ENCODE assay signal across 8 cellular contexts in genomic region chr19:3135961-3136683, GRCh38. TPM values are rescaled to one million over a fixed set of nuclear protein-coding genes. Genes with fewer than 3 reads are reported as not detected.
DNase-seq lines count a peak whose midpoint lies in the region; ATAC-seq and TF ChIP-seq lines count a peak whose summit lies in the region.

A gene with protein sequence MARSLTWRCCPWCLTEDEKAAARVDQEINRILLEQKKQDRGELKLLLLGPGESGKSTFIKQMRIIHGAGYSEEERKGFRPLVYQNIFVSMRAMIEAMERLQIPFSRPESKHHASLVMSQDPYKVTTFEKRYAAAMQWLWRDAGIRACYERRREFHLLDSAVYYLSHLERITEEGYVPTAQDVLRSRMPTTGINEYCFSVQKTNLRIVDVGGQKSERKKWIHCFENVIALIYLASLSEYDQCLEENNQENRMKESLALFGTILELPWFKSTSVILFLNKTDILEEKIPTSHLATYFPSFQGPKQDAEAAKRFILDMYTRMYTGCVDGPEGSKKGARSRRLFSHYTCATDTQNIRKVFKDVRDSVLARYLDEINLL (plus strand): TSS chr19:3136033. CDS start chr19:3136451, 418 bp downstream.

- peaks cover 3% of the 10 kb centered on the region for H3K9me3 Mint-ChIP-seq in CD4-positive, alpha-beta T cell
- peaks cover 6% of the 10 kb centered on the region for H3K9me3 Mint-ChIP-seq in activated naive CD8-positive, alpha-beta T cell treated with anti-CD3 and anti-CD28 coated beads for 36 hours
- no peaks in the 10 kb centered on the region for H3K9me3 Mint-ChIP-seq in Caco-2 (ENCODE audit: unreplicated experiment)

- CTCF ChIA-PET in CD4-positive, alpha-beta T cell (lab: Charles Lee): no interaction called here
- CTCF ChIA-PET in Caco-2 (lab: Charles Lee): no interaction called here

- peak in 3 of 10 experiments; percentile 11 to 52 (median 26) for DNase-seq in CD4-positive, alpha-beta T cell
- DNase-seq in MV-4-11 (lab: John Stamatoyannopoulos, UW) (peak; percentile 72), kidney glomerular epithelial cell (lab: John Stamatoyannopoulos, UW) (no peak), DMS114 treated with DMSO at 0.1 percent for 48 hours (lab: John Stamatoyannopoulos, UW; ENCODE audit: unreplicated experiment) (no peak), Caco-2 (no peak)
- DNase-seq in activated naive CD8-positive, alpha-beta T cell treated with anti-CD3 and anti-CD28 coated beads for 36 hours: peak; percentile 21

- H3K4me1 Mint-ChIP-seq in CD4-positive, alpha-beta T cell (ENCODE audit: low read depth): peaks cover 33% of the 10 kb centered on the region
- peaks cover 28% of the 10 kb centered on the region for H3K4me1 Mint-ChIP-seq in activated naive CD8-positive, alpha-beta T cell treated with anti-CD3 and anti-CD28 coated beads for 36 hours
- H3K4me1 Mint-ChIP-seq in Caco-2 (ENCODE audit: low read depth, unreplicated experiment): no peaks in the 10 kb centered on the region

- ATAC-seq in CD4-positive, alpha-beta T cell (ENCODE audit: poor library complexity): peak; percentile 12
- no peak for ATAC-seq in GM21723 (IDR thresholded peaks at IDR 0.05; ENCODE audit: unreplicated experiment)

- peaks cover 4% of the 10 kb centered on the region for H3K27me3 ChIP-seq in CD4-positive, alpha-beta T cell (ENCODE audit: control insufficient read depth, insufficient read depth, low read length)
- H3K27me3 ChIP-seq in mucosa of stomach (ENCODE audit: control insufficient read depth, insufficient read depth, low read length): no peaks in the 10 kb centered on the region
- no peaks in the 10 kb centered on the region for H3K27me3 ChIP-seq in Caco-2 (replicated peaks; ENCODE audit: control insufficient read depth, insufficient read depth, low read length)

- no peaks in the 10 kb centered on the region for H3K9me3 ChIP-seq in CD4-positive, alpha-beta T cell (ENCODE audit: control insufficient read depth, low read length)
- no peaks in the 10 kb centered on the region for H3K9me3 ChIP-seq in mucosa of stomach (ENCODE audit: control insufficient read depth, low read length)
- H3K9me3 ChIP-seq in Caco-2: no peaks in the 10 kb centered on the region

- TF ChIP-seq CTCF in CD4-positive, alpha-beta T cell (IDR thresholded peaks at IDR 0.05): no peak
- TF ChIP-seq CTCF in Caco-2 (IDR thresholded peaks at IDR 0.05; ENCODE audit: insufficient read depth in 1 of 2, low read depth in 1 of 2, low read length in 1 of 2, severe bottlenecking in 1 of 2, unreplicated experiment in 1 of 2): no peak

- no TSS peak for BruUV-seq in Caco-2 (replicated peaks; lab: Mats Ljungman, UMichigan)

- peaks cover 15% of the 10 kb centered on the region for H3K4me1 ChIP-seq in mucosa of stomach (ENCODE audit: control insufficient read depth, insufficient read depth, low read length)
- H3K4me1 ChIP-seq in Caco-2: no peaks in the 10 kb centered on the region

- peak within 1 kb of the TSS; percentile 84 for H3K9ac ChIP-seq in mucosa of stomach (ENCODE audit: low read length)

- peak within 1 kb of the TSS; percentile 59 for H3K27ac Mint-ChIP-seq in CD4-positive, alpha-beta T cell
- H3K27ac Mint-ChIP-seq in activated naive CD8-positive, alpha-beta T cell treated with anti-CD3 and anti-CD28 coated beads for 36 hours: no peak within 1 kb of the TSS
- H3K27ac Mint-ChIP-seq in Caco-2 (ENCODE audit: unreplicated experiment): no peak within 1 kb of the TSS

- POLR2A ChIA-PET in CD4-positive, alpha-beta T cell (lab: Charles Lee): no interaction called here
- POLR2A ChIA-PET in Caco-2 (lab: Charles Lee): no interaction called here

- peak within 1 kb of the TSS; percentile 63 for H3K4me3 Mint-ChIP-seq in CD4-positive, alpha-beta T cell
- peak within 1 kb of the TSS; percentile 59 for H3K4me3 Mint-ChIP-seq in activated naive CD8-positive, alpha-beta T cell treated with anti-CD3 and anti-CD28 coated beads for 36 hours
- no peak within 1 kb of the TSS for H3K4me3 Mint-ChIP-seq in Caco-2 (ENCODE audit: unreplicated experiment)

- peaks cover 6% of the 10 kb centered on the region for H3K27me3 Mint-ChIP-seq in CD4-positive, alpha-beta T cell
- peaks cover 26% of the 10 kb centered on the region for H3K27me3 Mint-ChIP-seq in activated naive CD8-positive, alpha-beta T cell treated with anti-CD3 and anti-CD28 coated beads for 36 hours
- H3K27me3 Mint-ChIP-seq in Caco-2 (ENCODE audit: insufficient read depth, unreplicated experiment): no peaks in the 10 kb centered on the region

- no peaks in the 10 kb centered on the region for H3K36me3 ChIP-seq in mucosa of stomach (ENCODE audit: control insufficient read depth, insufficient read depth, low read length)
- H3K36me3 ChIP-seq in Caco-2 (ENCODE audit: control insufficient read depth, insufficient read depth, low read length): no peaks in the 10 kb centered on the region

- no peaks in the 10 kb centered on the region for H3K36me3 Mint-ChIP-seq in CD4-positive, alpha-beta T cell (ENCODE audit: low read depth)
- H3K36me3 Mint-ChIP-seq in activated naive CD8-positive, alpha-beta T cell treated with anti-CD3 and anti-CD28 coated beads for 36 hours: peaks cover 9% of the 10 kb centered on the region
- no peaks in the 10 kb centered on the region for H3K36me3 Mint-ChIP-seq in Caco-2 (ENCODE audit: insufficient read depth, unreplicated experiment)

- no peak within 1 kb of the TSS for H3K27ac ChIP-seq in CD4-positive, alpha-beta T cell (ENCODE audit: low read depth, low read length)

- intact Hi-C loops in CD4-positive, alpha-beta T cell (cut with DNase I, micrococcal nuclease): no loop called here
- intact Hi-C loops in Caco-2 (cut with micrococcal nuclease; ENCODE audit: unreplicated experiment): no loop called here

- peak within 1 kb of the TSS; percentile 41 for H3K4me3 ChIP-seq in mucosa of stomach (ENCODE audit: low read length)
- no peak within 1 kb of the TSS for H3K4me3 ChIP-seq in Caco-2 (ENCODE audit: low read depth, low read length)

RNA-seq across cellular contexts. Expression of the gene that starts here (rescaled TPM):
- total RNA-seq in CD4-positive, alpha-beta T cell: 10 to 100 TPM; 12.1 to 14.9 TPM
- 1 to 10 TPM; 7.5 to 7.8 TPM for total RNA-seq in activated naive CD8-positive, alpha-beta T cell treated with anti-CD3 and anti-CD28 coated beads for 36 hours
- total RNA-seq in Caco-2 (2022): not detected in 2 replicates

Comparison
In these comparisons a context has a peak if more than half of its experiments do, and no peak if none do; other contexts are left out.
1. DNase-seq: peak in MV-4-11 (single experiment) and activated naive CD8-positive, alpha-beta T cell treated with anti-CD3 and anti-CD28 coated beads for 36 hours (single experiment); none in kidney glomerular epithelial cell (single experiment), DMS114 treated with DMSO at 0.1 percent for 48 hours (single experiment) and Caco-2 (0 of 2).